ENCODE assay signal across 24 cellular contexts in the genomic region with DNA sequence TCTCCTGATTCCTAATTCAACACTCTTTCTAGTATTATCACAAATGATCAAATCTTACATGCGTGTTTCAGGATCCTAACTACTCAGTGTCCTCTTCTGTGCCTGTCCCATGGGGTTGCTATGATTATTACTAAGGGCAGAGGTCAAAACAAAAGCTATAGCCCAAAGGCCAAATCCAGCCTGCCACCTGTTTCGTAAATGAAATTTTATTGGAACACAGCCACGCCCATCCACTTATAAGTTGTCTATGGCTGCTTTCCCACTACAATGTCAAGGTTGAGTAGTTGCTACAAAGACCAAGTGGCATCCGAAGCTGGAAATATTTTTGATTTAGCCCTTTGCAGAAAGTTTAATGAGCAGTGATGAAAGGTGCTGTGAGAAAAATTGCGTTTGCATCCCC.
"Had no signal": no experiment of that assay in that cellular context is flagged by ENCODE, and none has a peak within 500 bp of the region (broad histone marks: within the 10 kb centered on the region; RNA-seq: fewer than 3 reads in every experiment).

No MANE protein-coding gene starts in this region.

- H3K9me3 ChIP-seq: esophagus squamous epithelium, gastrocnemius medialis, heart right ventricle, left lung, lower lobe of right lung had no signal

- FAIRE-seq: colon, endometrium, kidney had no signal

- DNase-seq: cortex of kidney; effector CD8-positive, alpha-beta T cell; effector memory CD8-positive, alpha-beta T cell; endodermal cell; erythroblast; esophagus squamous epithelium; foreskin fibroblast; foreskin melanocyte; gastrocnemius medialis; glutamatergic neuron; head of caudate nucleus; heart right ventricle; hippocampal formation; islet precursor cell; kidney; kidney glomerular epithelial cell; left lung; left ventricle myocardium superior; lower lobe of right lung; mesenchymal stem cell had no signal

- H3K27me3 ChIP-seq: esophagus squamous epithelium, gastrocnemius medialis, heart right ventricle, left lung had no signal

- H3K27ac ChIP-seq: epithelial cell of prostate, esophagus squamous epithelium, gastrocnemius medialis, heart right ventricle, left lung, lower lobe of right lung had no signal

- H3K4me1 ChIP-seq: esophagus squamous epithelium, gastrocnemius medialis, heart right ventricle, left lung, lower lobe of right lung had no signal

- H3K4me3 ChIP-seq: esophagus squamous epithelium, gastrocnemius medialis, heart right ventricle, left lung, lower lobe of right lung had no signal

- H3K36me3 ChIP-seq: esophagus squamous epithelium, gastrocnemius medialis, heart right ventricle, left lung, lower lobe of right lung had no signal

- ATAC-seq: effector memory CD8-positive, alpha-beta T cell; esophagus mucosa; gastrocnemius medialis; heart right ventricle; left lung; left ventricle myocardium superior; lower lobe of right lung had no signal
